Comparison of ENCODE assay signal across 10 cellular contexts in the genomic region with DNA sequence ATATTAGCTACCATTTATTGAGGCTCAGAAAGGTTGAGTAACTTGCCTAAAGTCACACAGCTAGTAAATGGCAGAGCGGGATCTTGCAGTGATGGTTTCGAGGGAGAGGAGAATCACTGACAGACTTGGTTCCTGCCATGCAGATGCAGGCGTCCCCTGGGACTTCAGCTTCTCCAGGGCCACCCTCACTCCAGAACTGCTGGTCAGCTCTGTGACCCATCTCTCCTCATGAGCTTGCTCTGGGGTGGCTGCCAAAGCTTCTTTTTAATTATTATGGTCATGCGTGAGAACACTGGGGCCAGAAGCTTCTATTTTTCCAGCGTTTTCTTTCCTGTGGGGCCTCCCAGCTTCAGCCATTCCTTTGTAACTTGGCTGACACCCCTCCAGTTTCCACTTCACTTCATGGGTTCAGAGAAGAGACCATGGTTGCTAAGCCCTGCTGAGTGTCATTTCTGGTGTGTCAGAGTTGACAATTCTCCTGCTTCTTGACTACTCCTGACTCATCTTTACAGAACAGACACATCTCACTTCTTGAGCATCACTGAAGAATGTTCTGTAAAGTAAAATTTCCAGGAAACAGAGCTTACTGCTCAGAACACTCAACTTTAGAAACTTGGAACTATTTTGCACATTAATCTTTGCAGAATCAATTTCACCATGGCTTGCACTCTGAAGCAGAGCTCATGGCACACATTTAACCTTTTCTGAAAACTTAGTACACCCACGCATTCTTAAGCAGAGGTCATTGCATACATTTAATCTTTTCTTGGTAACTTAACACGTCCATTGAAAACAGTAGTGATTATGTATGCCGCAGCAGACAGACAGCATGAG.
DNase-seq lines count a peak whose midpoint lies in the region; ATAC-seq, FAIRE-seq and TF ChIP-seq lines count a peak whose summit lies in the region.
"Had no signal": no experiment of that assay in that cellular context is flagged by ENCODE, and none has a peak within 500 bp of the region (broad histone marks: within the 10 kb centered on the region; RNA-seq: fewer than 3 reads in every experiment).

No MANE protein-coding gene starts in this region.

- no peak overlapping the region for H3K4me3 ChIP-seq in brain microvascular endothelial cell (ENCODE audit: low read depth, low read length)
- no peak overlapping the region for H3K4me3 ChIP-seq in lower lobe of right lung
- H3K4me3 ChIP-seq in thyroid gland (replicated peaks in 1 of 3), result no peak overlapping the region

- peak; percentile 50 for DNase-seq in activated T-cell treated with anti-CD3 and anti-CD28 coated beads, Interleukin-2, amount 50 U/mL, for 24 hours
- DNase-seq in activated T-cell treated with anti-CD3 and anti-CD28 coated beads for 4 hours (no peak), brain microvascular endothelial cell (peak; percentile 64), lower lobe of right lung (no peak), thyroid gland (peak in 1 of 2 donors; percentile 36), NCI-H1436 treated with DMSO at 0.1 percent for 48 hours (lab: John Stamatoyannopoulos, UW) (no peak), GM12891 (ENCODE audit: insufficient read length, low spot score) (no peak), 8988T (no peak)
- DNase-seq: glutamatergic neuron, NCI-H446 treated with DMSO at 0.1 percent for 48 hours had no signal

- H3K36me3 ChIP-seq in brain microvascular endothelial cell (replicated peaks) (no peaks in the 10 kb centered on the region), lower lobe of right lung (no peaks in the 10 kb centered on the region), thyroid gland (no peaks in the 10 kb centered on the region)

- no peak for ATAC-seq in lower lobe of right lung

- H3K27ac Mint-ChIP-seq in activated T-cell treated with anti-CD3 and anti-CD28 coated beads, Interleukin-2, amount 50 U/mL, for 24 hours, result peak overlapping the region; percentile 97

- H3K36me3 Mint-ChIP-seq in activated T-cell treated with anti-CD3 and anti-CD28 coated beads, Interleukin-2, amount 50 U/mL, for 24 hours (ENCODE audit: low read depth), result no peaks in the 10 kb centered on the region

- H3K27ac ChIP-seq in brain microvascular endothelial cell, result peak overlapping the region; percentile 94
- peak overlapping the region; percentile 89 for H3K27ac ChIP-seq in lower lobe of right lung
- peak overlapping the region in 2 of 3 donors; percentile 83 to 96 for H3K27ac ChIP-seq in thyroid gland

- WGBS in thyroid gland, 2 donors, result 58 to 73% methylated on average over 8 of the region's 8 CpGs

- H3K27me3 ChIP-seq in brain microvascular endothelial cell (replicated peaks) (no peaks in the 10 kb centered on the region), lower lobe of right lung (ENCODE audit: low read depth) (no peaks in the 10 kb centered on the region), thyroid gland (no peaks in the 10 kb centered on the region)

- H3K4me1 Mint-ChIP-seq in activated T-cell treated with anti-CD3 and anti-CD28 coated beads, Interleukin-2, amount 50 U/mL, for 24 hours (ENCODE audit: low read depth), result peaks cover 75% of the 10 kb centered on the region

- in situ Hi-C loops in brain microvascular endothelial cell (cut with HindIII; ENCODE audit: low pct_ligation_motif_present, low sequenced_read_pairs), result no loop called here

- H3K9me3 ChIP-seq in lower lobe of right lung (no peaks in the 10 kb centered on the region), thyroid gland (no peaks in the 10 kb centered on the region)

- H3K27me3 Mint-ChIP-seq in activated T-cell treated with anti-CD3 and anti-CD28 coated beads, Interleukin-2, amount 50 U/mL, for 24 hours, result no peaks in the 10 kb centered on the region

- no peaks in the 10 kb centered on the region for H3K9me3 Mint-ChIP-seq in activated T-cell treated with anti-CD3 and anti-CD28 coated beads, Interleukin-2, amount 50 U/mL, for 24 hours

- TF ChIP-seq CTCF in brain microvascular endothelial cell (IDR thresholded peaks at IDR 0.05; ENCODE audit: low read depth, low read length, missing control alignments), result no peak
- no peak for TF ChIP-seq CTCF in lower lobe of right lung (IDR thresholded peaks at IDR 0.05)
- TF ChIP-seq CTCF in thyroid gland (IDR thresholded peaks at IDR 0.05), result no peak

- H3K4me1 ChIP-seq in lower lobe of right lung (peaks cover 89% of the 10 kb centered on the region), thyroid gland (peaks cover 19 to 66% of the 10 kb centered on the region in 2 donors)

- TF ChIP-seq POLR2A in thyroid gland (IDR thresholded peaks at IDR 0.05) (no peak), GM12891 (IDR thresholded peaks at IDR 0.05; ENCODE audit: low read depth, low read length) (no peak)

- intact Hi-C loops in lower lobe of right lung (cut with DNase I), result no loop called here
- intact Hi-C loops in thyroid gland (cut with DNase I), result loop anchor here (10.0 kb wide), 1 partner anchor 83 kb away; the partner anchor contains the start of gene IL1R1

- H3K4me3 Mint-ChIP-seq in activated T-cell treated with anti-CD3 and anti-CD28 coated beads, Interleukin-2, amount 50 U/mL, for 24 hours, result peak overlapping the region; percentile 36

- FAIRE-seq in GM12891 (lab: Jason Lieb, UNC), result no peak

TF ChIP-seq in GM12891, 5 proteins besides CTCF, POLR2A, EP300 and RAD21:
- TF ChIP-seq TAF1 (IDR thresholded peaks at IDR 0.05; ENCODE audit: low read depth, low read length) (no peak), POU2F2 (IDR thresholded peaks at IDR 0.05; ENCODE audit: low read depth, low read length) (no peak), PAX5 (IDR thresholded peaks at IDR 0.05; ENCODE audit: insufficient read depth, low read length, severe bottlenecking) (no peak), SPI1 (IDR thresholded peaks at IDR 0.05; ENCODE audit: low read depth, low read length) (no peak), POLR2AphosphoS5 (IDR thresholded peaks at IDR 0.05; ENCODE audit: low read depth, low read length) (no peak)

Comparison
In these comparisons a context has a peak if more than half of its experiments do, and no peak if none do; other contexts are left out.
1. DNase-seq: peak in activated T-cell treated with anti-CD3 and anti-CD28 coated beads, Interleukin-2, amount 50 U/mL, for 24 hours (single experiment) and brain microvascular endothelial cell (single experiment); none in activated T-cell treated with anti-CD3 and anti-CD28 coated beads for 4 hours (single experiment), lower lobe of right lung (single experiment), NCI-H1436 treated with DMSO at 0.1 percent for 48 hours (single experiment), GM12891 (single experiment) and 8988T (single experiment).
2. Peak in every context shown above with its lines, with median percentiles within 50 percentile points of each other: H3K27ac ChIP-seq.